ENCODE assay signal across 9 cellular contexts in genomic region chr2:68250196-68250595, GRCh38. TPM values are rescaled to one million over a fixed set of nuclear protein-coding genes. Genes with fewer than 3 reads are reported as not detected.
A peak's percentile ranks its signal among the peaks of the same experiment; 100 is the strongest.
DNase-seq lines count a peak whose midpoint lies in the region; ATAC-seq and TF ChIP-seq lines count a peak whose summit lies in the region.
"Had no signal": no experiment of that assay in that cellular context is flagged by ENCODE, and none has a peak within 500 bp of the region (broad histone marks: within the 10 kb centered on the region; RNA-seq: fewer than 3 reads in every experiment).

No MANE protein-coding gene starts in this region.

- no peaks in the 10 kb centered on the region for H3K27me3 ChIP-seq in thymus (ENCODE audit: control insufficient read depth, insufficient read depth)

- H3K36me3 ChIP-seq in thymus (ENCODE audit: control insufficient read depth, insufficient read depth): no peaks in the 10 kb centered on the region

- H3K9me3 Mint-ChIP-seq in activated CD4-positive, alpha-beta T cell treated with anti-CD3 and anti-CD28 coated beads, Interleukin-2, amount 10 ng/mL, durations not matched to agents 24 days and 14 days: no peaks in the 10 kb centered on the region
- H3K9me3 Mint-ChIP-seq in activated CD8-positive, alpha-beta T cell treated with anti-CD3 and anti-CD28 coated beads for 36 hours: no peaks in the 10 kb centered on the region
- H3K9me3 Mint-ChIP-seq in immature natural killer cell: no peaks in the 10 kb centered on the region
- no peaks in the 10 kb centered on the region for H3K9me3 Mint-ChIP-seq in effector memory CD8-positive, alpha-beta T cell

- H3K4me1 Mint-ChIP-seq in activated CD4-positive, alpha-beta T cell treated with anti-CD3 and anti-CD28 coated beads, Interleukin-2, amount 10 ng/mL, durations not matched to agents 24 days and 14 days: peaks cover 30% of the 10 kb centered on the region
- peaks cover 22% of the 10 kb centered on the region for H3K4me1 Mint-ChIP-seq in activated CD8-positive, alpha-beta T cell treated with anti-CD3 and anti-CD28 coated beads for 36 hours (ENCODE audit: low read depth)
- peaks cover 22 to 29% of the 10 kb centered on the region in 2 donors for H3K4me1 Mint-ChIP-seq in immature natural killer cell
- peaks cover 17 to 33% of the 10 kb centered on the region in 2 donors for H3K4me1 Mint-ChIP-seq in effector memory CD8-positive, alpha-beta T cell (ENCODE audit: low read depth in 2 of 2)

- ATAC-seq in activated CD8-positive, alpha-beta T cell treated with anti-CD3 and anti-CD28 coated beads for 36 hours: no peak
- ATAC-seq in GM21381 (IDR thresholded peaks at IDR 0.05; ENCODE audit: unreplicated experiment): no peak
- no peak for ATAC-seq in effector memory CD8-positive, alpha-beta T cell (replicated peaks)

- H3K36me3 Mint-ChIP-seq in activated CD4-positive, alpha-beta T cell treated with anti-CD3 and anti-CD28 coated beads, Interleukin-2, amount 10 ng/mL, durations not matched to agents 24 days and 14 days (ENCODE audit: low read depth): peaks cover 20% of the 10 kb centered on the region
- H3K36me3 Mint-ChIP-seq in activated CD8-positive, alpha-beta T cell treated with anti-CD3 and anti-CD28 coated beads for 36 hours (ENCODE audit: low read depth): peaks cover 16% of the 10 kb centered on the region
- peaks cover 0 to 5% (median 0%) of the 10 kb centered on the region in 3 donors for H3K36me3 Mint-ChIP-seq in immature natural killer cell
- peaks cover 35% of the 10 kb centered on the region for H3K36me3 Mint-ChIP-seq in effector memory CD8-positive, alpha-beta T cell (ENCODE audit: insufficient read depth)

- intact Hi-C loops in activated CD4-positive, alpha-beta T cell treated with anti-CD3 and anti-CD28 coated beads, Interleukin-2, amount 10 ng/mL, durations not matched to agents 24 days and 14 days (cut with micrococcal nuclease): loop anchor here (2.0 to 10.0 kb wide), 6 partner anchors 137 to 853 kb away; partner anchors contain the start of genes ARHGAP25, C1D and ETAA1
- intact Hi-C loops in activated CD8-positive, alpha-beta T cell treated with anti-CD3 and anti-CD28 coated beads for 36 hours (cut with micrococcal nuclease): loop anchor here (5.0 kb wide), 1 partner anchor 93 kb away; the partner anchor contains the start of gene PNO1

- H3K4me1 ChIP-seq in thymus (ENCODE audit: control insufficient read depth, insufficient read depth, low read length): peaks cover 26% of the 10 kb centered on the region

- 8% methylated on average over 5 of the region's 5 CpGs for WGBS in thymus

- H3K27me3 Mint-ChIP-seq in activated CD4-positive, alpha-beta T cell treated with anti-CD3 and anti-CD28 coated beads, Interleukin-2, amount 10 ng/mL, durations not matched to agents 24 days and 14 days: peaks cover 4% of the 10 kb centered on the region
- no peaks in the 10 kb centered on the region for H3K27me3 Mint-ChIP-seq in activated CD8-positive, alpha-beta T cell treated with anti-CD3 and anti-CD28 coated beads for 36 hours
- H3K27me3 Mint-ChIP-seq in immature natural killer cell (ENCODE audit: low read depth in 3 of 3): peaks cover 14 to 28% (median 24%) of the 10 kb centered on the region in 3 donors
- no peaks in the 10 kb centered on the region for H3K27me3 Mint-ChIP-seq in effector memory CD8-positive, alpha-beta T cell

- TF ChIP-seq CTCF in activated CD8-positive, alpha-beta T cell treated with anti-CD3 and anti-CD28 coated beads for 36 hours (IDR thresholded peaks at IDR 0.05): no peak

- no peak for DNase-seq in activated CD4-positive, alpha-beta T cell treated with anti-CD3 and anti-CD28 coated beads, Interleukin-2, amount 10 ng/mL, durations not matched to agents 24 days and 14 days
- DNase-seq in activated CD4-positive, alpha-beta T cell treated with anti-CD3 and anti-CD28 coated beads for 4 hours: no peak
- no peak for DNase-seq in activated CD8-positive, alpha-beta T cell treated with anti-CD3 and anti-CD28 coated beads for 36 hours
- DNase-seq in immature natural killer cell: no peak
- DNase-seq in AG08396 (ENCODE audit: low spot score): no peak
- no peak for DNase-seq in effector memory CD8-positive, alpha-beta T cell
- DNase-seq: NCI-H146 had no signal

- POLR2A ChIA-PET in activated CD8-positive, alpha-beta T cell treated with anti-CD3 and anti-CD28 coated beads for 36 hours (lab: Charles Lee): interaction anchor here (0.6 to 1.8 kb wide), 4 partner anchors 9 to 147 kb away, joined by 3 to 7 read pairs (median 4); partner anchors contain the start of gene PNO1

- H3K27ac Mint-ChIP-seq in activated CD4-positive, alpha-beta T cell treated with anti-CD3 and anti-CD28 coated beads, Interleukin-2, amount 10 ng/mL, durations not matched to agents 24 days and 14 days: peak overlapping the region; percentile 99
- peak overlapping the region; percentile 98 for H3K27ac Mint-ChIP-seq in activated CD8-positive, alpha-beta T cell treated with anti-CD3 and anti-CD28 coated beads for 36 hours
- peak overlapping the region in 4 of 6 donors; percentile 95 to 98 (median 97) for H3K27ac Mint-ChIP-seq in immature natural killer cell
- H3K27ac Mint-ChIP-seq in effector memory CD8-positive, alpha-beta T cell: peak overlapping the region in 1 of 2 donors; percentile 99

- H3K4me3 ChIP-seq in thymus (ENCODE audit: low read length): peak overlapping the region; percentile 93

- no peak overlapping the region for H3K27ac ChIP-seq in thymus (ENCODE audit: low read depth)

- H3K9me3 ChIP-seq in thymus (ENCODE audit: control insufficient read depth): no peaks in the 10 kb centered on the region

- peak overlapping the region; percentile 92 for H3K4me3 Mint-ChIP-seq in activated CD4-positive, alpha-beta T cell treated with anti-CD3 and anti-CD28 coated beads, Interleukin-2, amount 10 ng/mL, durations not matched to agents 24 days and 14 days
- peak overlapping the region; percentile 87 for H3K4me3 Mint-ChIP-seq in activated CD8-positive, alpha-beta T cell treated with anti-CD3 and anti-CD28 coated beads for 36 hours
- H3K4me3 Mint-ChIP-seq in immature natural killer cell: peak overlapping the region; percentile 88 to 96 (median 94)
- H3K4me3 Mint-ChIP-seq in effector memory CD8-positive, alpha-beta T cell: peak overlapping the region in 1 of 2 donors; percentile 98

- CTCF ChIA-PET in activated CD8-positive, alpha-beta T cell treated with anti-CD3 and anti-CD28 coated beads for 36 hours (lab: Charles Lee): interaction anchor here (0.7 to 2.1 kb wide), 12 partner anchors 9 to 128 kb away, joined by 3 to 11 read pairs (median 4); no protein-coding TSS in a partner anchor

RNA-seq across cellular contexts. Expression of gene PPP3R1, which starts 2.1 kb away (rescaled TPM):
- total RNA-seq in activated CD4-positive, alpha-beta T cell treated with anti-CD3 and anti-CD28 coated beads, Interleukin-2, amount 10 ng/mL, durations not matched to agents 24 days and 14 days: 83.5 and 83.8 TPM in 2 replicates
- 10 to 100 TPM; 72.7 to 73.7 TPM for total RNA-seq in activated CD8-positive, alpha-beta T cell treated with anti-CD3 and anti-CD28 coated beads for 36 hours
- polyA plus RNA-seq in immature natural killer cell (1 to 10 TPM; 7.1 to 7.4 (median 7.1) TPM), thymus (37.3 TPM)
